In the genomic region with DNA sequence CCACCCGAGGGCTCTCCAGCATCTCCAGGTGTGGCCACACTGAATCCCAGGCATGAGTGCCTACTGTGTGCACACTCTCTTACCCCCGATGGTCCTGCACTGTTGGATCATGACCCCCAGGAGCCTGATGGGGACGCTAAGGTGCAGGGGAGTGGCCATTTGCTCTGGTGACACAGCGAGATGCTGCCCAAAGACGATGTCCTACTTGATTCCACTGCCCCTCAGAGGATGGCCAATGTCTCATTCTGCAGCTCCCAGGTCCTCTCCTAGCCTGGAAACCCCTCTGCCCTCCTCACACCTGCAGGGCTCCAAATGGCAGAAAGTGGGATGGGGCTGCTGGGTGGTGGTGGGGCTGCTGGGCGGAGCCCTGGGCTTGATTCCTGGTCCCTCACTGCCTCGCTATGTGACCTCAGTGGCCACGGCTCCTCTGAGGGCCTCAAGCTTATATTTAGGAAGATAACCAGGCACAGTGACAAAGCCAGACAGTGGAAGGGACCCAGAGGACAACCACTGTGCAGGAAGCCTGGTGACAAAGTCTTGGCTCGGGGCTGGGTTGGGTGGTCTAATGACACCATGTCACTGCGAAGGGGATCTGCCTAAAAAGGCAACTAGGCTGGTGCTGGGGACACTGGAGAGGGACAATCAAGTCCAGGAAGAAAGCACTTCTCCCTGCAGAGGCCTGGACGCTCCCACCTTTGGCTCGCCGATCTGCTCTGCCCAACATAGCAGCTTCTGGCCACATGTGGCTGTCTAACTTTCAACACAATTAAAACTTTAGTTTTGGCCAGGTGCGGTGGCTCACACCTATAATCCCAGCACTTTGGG, we compare ENCODE assay signal across 18 cellular contexts. TPM values are rescaled to one million over a fixed set of nuclear protein-coding genes. Genes with fewer than 3 reads are reported as not detected.
A peak's percentile ranks its signal among the peaks of the same experiment; 100 is the strongest.
DNase-seq lines count a peak whose midpoint lies in the region; ATAC-seq and TF ChIP-seq lines count a peak whose summit lies in the region.
"Had no signal": no experiment of that assay in that cellular context is flagged by ENCODE, and none has a peak within 500 bp of the region (broad histone marks: within the 10 kb centered on the region; RNA-seq: fewer than 3 reads in every experiment).

No MANE protein-coding gene starts in this region.

- H3K4me3 ChIP-seq in heart right ventricle: no peak overlapping the region
- no peak overlapping the region for H3K4me3 ChIP-seq in lower lobe of right lung
- H3K4me3 ChIP-seq in thoracic aorta: no peak overlapping the region

- peaks cover 50% of the 10 kb centered on the region for H3K4me1 Mint-ChIP-seq in chondrocyte (ENCODE audit: low read depth)

- DNase-seq in chondrocyte (ENCODE audit: low spot score) (peak; percentile 48), heart right ventricle (no peak), lower lobe of right lung (peak; percentile 36), thoracic aorta (ENCODE audit: low spot score) (no peak), DMS114 treated with DMSO at 0.1 percent for 48 hours (lab: John Stamatoyannopoulos, UW; ENCODE audit: unreplicated experiment) (no peak)
- DNase-seq: BE2C; CD4-positive, alpha-beta memory T cell; DMS79 treated with DMSO at 0.1 percent for 48 hours; H7; MM.1S; NCI-H1105 treated with DMSO at 0.1 percent for 48 hours; NCI-H187 treated with DMSO at 0.1 percent for 48 hours; NCI-H2171; NCI-H446 treated with DMSO at 0.1 percent for 48 hours; NCI-H774; SHP77 had no signal

- H3K27ac ChIP-seq in heart right ventricle: peak overlapping the region; percentile 47 to 92 (median 77)
- peak overlapping the region; percentile 46 for H3K27ac ChIP-seq in lower lobe of right lung
- peak overlapping the region; percentile 55 to 76 for H3K27ac ChIP-seq in thoracic aorta

- TF ChIP-seq CTCF in chondrocyte (IDR thresholded peaks at IDR 0.05) (no peak), heart right ventricle (IDR thresholded peaks at IDR 0.05) (no peak), lower lobe of right lung (IDR thresholded peaks at IDR 0.05) (no peak), thoracic aorta (IDR thresholded peaks at IDR 0.05) (no peak)

- ATAC-seq in heart right ventricle: peak; percentile 5 to 66 (median 35)
- ATAC-seq in lower lobe of right lung: no peak
- ATAC-seq in thoracic aorta (ENCODE audit: insufficient number of reproducible peaks, low FRiP score, low read depth): no peak
- ATAC-seq in GM19397 (IDR thresholded peaks at IDR 0.05; ENCODE audit: unreplicated experiment): no peak
- no peak for ATAC-seq in HG03442 (IDR thresholded peaks at IDR 0.05; ENCODE audit: unreplicated experiment)

- no peaks in the 10 kb centered on the region for H3K27me3 Mint-ChIP-seq in chondrocyte (ENCODE audit: low read depth)

- no peaks in the 10 kb centered on the region for H3K9me3 Mint-ChIP-seq in chondrocyte (ENCODE audit: low read depth)
- H3K9me3 Mint-ChIP-seq: CD4-positive, alpha-beta memory T cell had no signal

- H3K4me3 Mint-ChIP-seq in chondrocyte (ENCODE audit: unreplicated experiment): no peak overlapping the region
- H3K4me3 Mint-ChIP-seq: CD4-positive, alpha-beta memory T cell had no signal

- H3K27me3 ChIP-seq in heart right ventricle: no peaks in the 10 kb centered on the region
- H3K27me3 ChIP-seq in lower lobe of right lung (ENCODE audit: low read depth): no peaks in the 10 kb centered on the region
- H3K27me3 ChIP-seq in thoracic aorta (replicated peaks; ENCODE audit: insufficient read depth): no peaks in the 10 kb centered on the region
- H3K27me3 ChIP-seq: BE2C had no signal

- intact Hi-C loops in heart right ventricle (cut with DNase I): no loop called here
- intact Hi-C loops in lower lobe of right lung (cut with DNase I): no loop called here

- H3K9me3 ChIP-seq in heart right ventricle (no peaks in the 10 kb centered on the region), lower lobe of right lung (no peaks in the 10 kb centered on the region), thoracic aorta (no peaks in the 10 kb centered on the region)
- H3K9me3 ChIP-seq: BE2C had no signal

- no peak overlapping the region for H3K27ac Mint-ChIP-seq in chondrocyte (ENCODE audit: unreplicated experiment)

- H3K36me3 Mint-ChIP-seq in chondrocyte (ENCODE audit: low read depth): no peaks in the 10 kb centered on the region
- H3K36me3 Mint-ChIP-seq: CD4-positive, alpha-beta memory T cell had no signal

- WGBS in heart right ventricle, 2 donors: 64 to 76% methylated on average over 14 of the region's 14 CpGs

- H3K4me1 ChIP-seq in heart right ventricle (peaks cover 24 to 77% (median 52%) of the 10 kb centered on the region in 9 donors), lower lobe of right lung (peaks cover 49% of the 10 kb centered on the region), thoracic aorta (ENCODE audit: control insufficient read depth in 1 of 2, low read depth in 2 of 2) (peaks cover 15 to 31% of the 10 kb centered on the region in 2 donors)

- H3K36me3 ChIP-seq in heart right ventricle (peaks cover 0 to 92% (median 48%) of the 10 kb centered on the region in 9 donors), lower lobe of right lung (peaks cover 86% of the 10 kb centered on the region), thoracic aorta (peaks cover 65% of the 10 kb centered on the region)
- H3K36me3 ChIP-seq: BE2C had no signal

RNA-seq across cellular contexts. Expression of gene TGM2, which starts 28.4 kb away (rescaled TPM):
- total RNA-seq in chondrocyte (7.1 to 22.3 TPM (median 17.7 TPM) in 3 replicates), heart right ventricle (100 to 1,000 TPM; 279 to 993 (median 472) TPM), lower lobe of right lung (362 TPM), thoracic aorta (100 to 1,000 TPM; 371 to 755 TPM)
- polyA plus RNA-seq in heart right ventricle: 100 to 1,000 TPM; 146 to 475 TPM

Comparison
In these comparisons a context has a peak if more than half of its experiments do, and no peak if none do; other contexts are left out.
1. DNase-seq: peak in chondrocyte (single experiment) and lower lobe of right lung (single experiment); none in heart right ventricle (0 of 2), thoracic aorta (single experiment) and DMS114 treated with DMSO at 0.1 percent for 48 hours (single experiment).
2. ATAC-seq: peak in heart right ventricle (8 of 8); none in lower lobe of right lung (0 of 2), thoracic aorta (single experiment), GM19397 (single experiment) and HG03442 (single experiment).
3. RNA of gene TGM2, which starts 28.4 kb away (total RNA-seq): 371 to 755 TPM in thoracic aorta, 279 to 993 TPM in heart right ventricle and 362 TPM in lower lobe of right lung (single experiment); 7.1 to 22.3 TPM in chondrocyte; every median in the first group is over 10 times any median in the second.
4. Peak in every context shown above with its lines, with median percentiles within 50 percentile points of each other: H3K27ac ChIP-seq.